ENCODE assay signal across 17 cellular contexts in the genomic region with DNA sequence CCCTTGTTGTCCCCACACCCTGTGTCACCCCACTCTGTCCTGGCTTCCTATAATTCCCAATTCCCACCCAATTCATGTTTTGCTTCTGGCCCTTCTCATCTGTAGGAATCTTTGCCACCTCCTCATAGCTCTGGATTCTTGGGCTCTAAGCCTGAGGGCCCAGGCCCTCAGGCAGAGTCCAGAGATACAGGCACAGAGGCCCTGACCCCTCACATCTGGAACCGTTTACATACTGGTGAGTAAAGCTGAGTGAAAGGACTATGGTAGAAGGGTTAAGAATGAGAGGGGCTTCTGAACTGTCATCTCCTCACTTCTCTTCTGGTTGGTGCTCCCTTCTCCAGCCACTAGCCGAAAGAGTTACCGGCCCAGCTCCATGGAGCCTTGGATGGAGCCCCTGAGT. TPM values are rescaled to one million over a fixed set of nuclear protein-coding genes. Genes with fewer than 3 reads are reported as not detected.
DNase-seq lines count a peak whose midpoint lies in the region; ATAC-seq and TF ChIP-seq lines count a peak whose summit lies in the region.
"Had no signal": no experiment of that assay in that cellular context is flagged by ENCODE, and none has a peak within 500 bp of the region (broad histone marks: within the 10 kb centered on the region; RNA-seq: fewer than 3 reads in every experiment).

No MANE protein-coding gene starts in this region.

- no peak overlapping the region for H2BK120ac ChIP-seq in mesenchymal stem cell (ENCODE audit: low read depth, low read length)

- H2BK12ac ChIP-seq in mesenchymal stem cell (ENCODE audit: low read length in 2 of 2), result no peak overlapping the region

- H3K14ac ChIP-seq in mesenchymal stem cell (ENCODE audit: low read length in 2 of 2), result no peak overlapping the region

- H3K79me1 ChIP-seq in mesenchymal stem cell (replicated peaks; ENCODE audit: low read length, poor library complexity, severe bottlenecking), result peaks cover 18% of the 10 kb centered on the region

- no peaks in the 10 kb centered on the region for H3K9me3 ChIP-seq in BLaER1 treated with 17β-estradiol and CSF1 and Interleukin-3, amounts not matched to agents 10 nM and 100 nM (replicated peaks in 1 of 11)
- H3K9me3 ChIP-seq in mesenchymal stem cell (ENCODE audit: control insufficient read depth, low read length), result no peaks in the 10 kb centered on the region
- H3K9me3 ChIP-seq: right atrium auricular region had no signal

- H2BK5ac ChIP-seq in mesenchymal stem cell (ENCODE audit: low read depth, low read length, poor library complexity, severe bottlenecking), result no peak overlapping the region

- H3K27ac ChIP-seq in BLaER1 treated with 17β-estradiol and CSF1 and Interleukin-3, amounts not matched to agents 10 nM and 100 nM, result no peak overlapping the region
- no peak overlapping the region for H3K27ac ChIP-seq in mesenchymal stem cell (ENCODE audit: low read length, poor library complexity, severe bottlenecking)
- no peak overlapping the region for H3K27ac ChIP-seq in foreskin keratinocyte
- H3K27ac ChIP-seq: right atrium auricular region had no signal

- H3K9me3 Mint-ChIP-seq in activated naive CD8-positive, alpha-beta T cell treated with anti-CD3 and anti-CD28 coated beads for 36 hours, result no peaks in the 10 kb centered on the region

- peaks cover 59 to 98% (median 95%) of the 10 kb centered on the region in 11 experiments; a peak in 21 of 22 replicates for H4K20me1 ChIP-seq in BLaER1 treated with 17β-estradiol and CSF1 and Interleukin-3, amounts not matched to agents 10 nM and 100 nM

- H3K27me3 Mint-ChIP-seq in activated naive CD8-positive, alpha-beta T cell treated with anti-CD3 and anti-CD28 coated beads for 36 hours, result no peaks in the 10 kb centered on the region
- H3K27me3 Mint-ChIP-seq: B cell had no signal

- no peak for TF ChIP-seq CTCF in foreskin keratinocyte (conservative IDR thresholded peaks at IDR 0.05)

- H3K4me2 ChIP-seq in BLaER1 treated with 17β-estradiol and CSF1 and Interleukin-3, amounts not matched to agents 10 nM and 100 nM, result no peak overlapping the region
- H3K4me2 ChIP-seq in mesenchymal stem cell (ENCODE audit: low read length, poor library complexity, severe bottlenecking), result no peak overlapping the region

- H3K4me1 Mint-ChIP-seq in activated naive CD8-positive, alpha-beta T cell treated with anti-CD3 and anti-CD28 coated beads for 36 hours, result peaks cover 6% of the 10 kb centered on the region
- H3K4me1 Mint-ChIP-seq: B cell had no signal

- no peaks in the 10 kb centered on the region for H3K27me3 ChIP-seq in BLaER1 treated with 17β-estradiol and CSF1 and Interleukin-3, amounts not matched to agents 10 nM and 100 nM
- H3K27me3 ChIP-seq in mesenchymal stem cell (ENCODE audit: control insufficient read depth in 1 of 2, insufficient read depth in 1 of 2, low read length in 2 of 2) (no peaks in the 10 kb centered on the region), foreskin keratinocyte (no peaks in the 10 kb centered on the region)
- H3K27me3 ChIP-seq: right atrium auricular region had no signal

- no peak overlapping the region for H3K23ac ChIP-seq in mesenchymal stem cell (ENCODE audit: low read length in 2 of 2)

- peak overlapping the region; percentile 2 for H3K27ac Mint-ChIP-seq in activated naive CD8-positive, alpha-beta T cell treated with anti-CD3 and anti-CD28 coated beads for 36 hours
- H3K27ac Mint-ChIP-seq: B cell had no signal

- H3K9ac ChIP-seq in BLaER1 treated with 17β-estradiol and CSF1 and Interleukin-3, amounts not matched to agents 10 nM and 100 nM, result peak overlapping the region in 7 of 11 experiments; percentile 8 to 41 (median 20); a peak in 4 of 22 replicates
- peak overlapping the region; percentile 60 for H3K9ac ChIP-seq in mesenchymal stem cell (ENCODE audit: low read length)

- H3K36me3 ChIP-seq in BLaER1 treated with 17β-estradiol and CSF1 and Interleukin-3, amounts not matched to agents 10 nM and 100 nM, result peaks cover 98 to 99% (median 98%) of the 10 kb centered on the region in 11 experiments
- peaks cover 90 to 97% of the 10 kb centered on the region in 2 experiments for H3K36me3 ChIP-seq in mesenchymal stem cell (ENCODE audit: control insufficient read depth in 1 of 2, insufficient read depth in 2 of 2, low read depth in 1 of 2, low read length in 2 of 2)

- H3K4me3 ChIP-seq in BLaER1 treated with 17β-estradiol and CSF1 and Interleukin-3, amounts not matched to agents 10 nM and 100 nM, result no peak overlapping the region
- H3K4me3 ChIP-seq in mesenchymal stem cell (ENCODE audit: insufficient read depth in 1 of 2, low read depth in 1 of 2, low read length in 2 of 2), result no peak overlapping the region
- H3K4me3 ChIP-seq: right atrium auricular region had no signal

- H3K4ac ChIP-seq in mesenchymal stem cell (ENCODE audit: low read depth in 1 of 2, low read length in 2 of 2), result no peak overlapping the region

- 83% methylated on average over 3 of the region's 3 CpGs for WGBS in mesenchymal stem cell

- no peak overlapping the region for H4K8ac ChIP-seq in mesenchymal stem cell (ENCODE audit: low read length)

- no peak overlapping the region for H4K91ac ChIP-seq in mesenchymal stem cell (ENCODE audit: low read length)

- no peak overlapping the region for H3K4me3 Mint-ChIP-seq in activated naive CD8-positive, alpha-beta T cell treated with anti-CD3 and anti-CD28 coated beads for 36 hours
- H3K4me3 Mint-ChIP-seq: B cell had no signal

- no peak overlapping the region for H2AK5ac ChIP-seq in mesenchymal stem cell (ENCODE audit: low read length, severe bottlenecking)

- DNase-seq in ELR (ENCODE audit: low read depth) (peak; percentile 55), mesenchymal stem cell (no peak), ureter (ENCODE audit: low spot score) (no peak), foreskin keratinocyte (no peak)
- DNase-seq in activated naive CD8-positive, alpha-beta T cell treated with anti-CD3 and anti-CD28 coated beads for 36 hours, result no peak
- DNase-seq: activated CD4-positive, alpha-beta T cell treated with anti-CD3 and anti-CD28 coated beads, Interleukin-2, amount 50 U/mL, for 4 hours; aorta; mammary epithelial cell; NCI-H187 treated with DMSO at 0.1 percent for 48 hours; NCI-H446 treated with DMSO at 0.1 percent for 48 hours; SHP77 treated with DMSO at 0.1 percent for 48 hours; T1000 had no signal

- no peak overlapping the region for H3K18ac ChIP-seq in mesenchymal stem cell (ENCODE audit: low read depth in 1 of 2, low read length in 2 of 2)

- H2AFZ ChIP-seq in mesenchymal stem cell (ENCODE audit: low read depth, low read length), result no peak overlapping the region

- no peak overlapping the region for H2BK15ac ChIP-seq in mesenchymal stem cell (ENCODE audit: low read depth, poor library complexity, severe bottlenecking)

- H3K36me3 Mint-ChIP-seq in activated naive CD8-positive, alpha-beta T cell treated with anti-CD3 and anti-CD28 coated beads for 36 hours, result peaks cover 30% of the 10 kb centered on the region

- ATAC-seq in GM21619 (IDR thresholded peaks at IDR 0.05; ENCODE audit: unreplicated experiment) (no peak), foreskin keratinocyte (no peak)

- peaks cover 1 to 10% (median 3%) of the 10 kb centered on the region in 10 experiments; a peak in 12 of 20 replicates for H3K4me1 ChIP-seq in BLaER1 treated with 17β-estradiol and CSF1 and Interleukin-3, amounts not matched to agents 10 nM and 100 nM
- peaks cover 1% of the 10 kb centered on the region for H3K4me1 ChIP-seq in mesenchymal stem cell (ENCODE audit: control insufficient read depth, insufficient read depth, low read depth, low read length)
- H3K4me1 ChIP-seq in foreskin keratinocyte, result no peaks in the 10 kb centered on the region
- H3K4me1 ChIP-seq: right atrium auricular region had no signal

RNA-seq across cellular contexts. Expression of gene PRRC2A, which starts 13.6 kb away (rescaled TPM):
- 100 to 1,000 TPM; 244 to 252 TPM for total RNA-seq in activated naive CD8-positive, alpha-beta T cell treated with anti-CD3 and anti-CD28 coated beads for 36 hours
- polyA plus RNA-seq in mesenchymal stem cell (2013, experiment 1 of 2), result 85.3 TPM
- polyA plus RNA-seq in mesenchymal stem cell (2013, experiment 2 of 2), result 79.7 TPM
- 186 TPM for total RNA-seq in ureter
- total RNA-seq in foreskin keratinocyte, result 116 and 126 TPM in 2 replicates
- polyA plus RNA-seq in foreskin keratinocyte, result 143 and 149 TPM in 2 replicates

RNA-seq across cellular contexts. Expression of gene BAG6, which starts 18.3 kb away (rescaled TPM):
- 100 to 1,000 TPM; 244 to 246 TPM for total RNA-seq in activated naive CD8-positive, alpha-beta T cell treated with anti-CD3 and anti-CD28 coated beads for 36 hours
- polyA plus RNA-seq in mesenchymal stem cell (2013, experiment 1 of 2), result 152 TPM
- 150 TPM for polyA plus RNA-seq in mesenchymal stem cell (2013, experiment 2 of 2)
- total RNA-seq in ureter (234 TPM), foreskin keratinocyte (179 and 180 TPM in 2 replicates)
- polyA plus RNA-seq in foreskin keratinocyte, result 181 and 185 TPM in 2 replicates

RNA-seq across cellular contexts. Expression of gene AIF1, which starts 19.1 kb away (rescaled TPM):
- 100 to 1,000 TPM; 150 to 157 TPM for total RNA-seq in activated naive CD8-positive, alpha-beta T cell treated with anti-CD3 and anti-CD28 coated beads for 36 hours
- polyA plus RNA-seq in mesenchymal stem cell (2013, experiment 1 of 2), result not detected
- polyA plus RNA-seq in mesenchymal stem cell (2013, experiment 2 of 2), result not detected
- total RNA-seq in ureter (6.7 TPM), foreskin keratinocyte (not detected in 2 replicates)
- polyA plus RNA-seq in foreskin keratinocyte, result not detected in 2 replicates
- total RNA-seq: mammary epithelial cell had no signal
- polyA plus RNA-seq: mammary epithelial cell, neural cell had no signal

RNA-seq across cellular contexts. Expression of gene APOM, which starts 21.6 kb away (rescaled TPM):
- 1 to 10 TPM; 5.1 to 5.7 TPM for total RNA-seq in activated naive CD8-positive, alpha-beta T cell treated with anti-CD3 and anti-CD28 coated beads for 36 hours
- polyA plus RNA-seq in mesenchymal stem cell (2013, experiment 1 of 2), result 2.3 TPM
- 2.2 TPM for polyA plus RNA-seq in mesenchymal stem cell (2013, experiment 2 of 2)
- total RNA-seq in ureter (2.4 TPM), foreskin keratinocyte (0.88 and 1.3 TPM in 2 replicates)
- polyA plus RNA-seq in foreskin keratinocyte, result 2.7 and 3.0 TPM in 2 replicates

RNA-seq across cellular contexts. Expression of gene C6orf47, which starts 26.4 kb away (rescaled TPM):
- 10 to 100 TPM; 10.8 to 11.1 TPM for total RNA-seq in activated naive CD8-positive, alpha-beta T cell treated with anti-CD3 and anti-CD28 coated beads for 36 hours
- polyA plus RNA-seq in mesenchymal stem cell (2013, experiment 1 of 2), result 11.3 TPM
- 11.4 TPM for polyA plus RNA-seq in mesenchymal stem cell (2013, experiment 2 of 2)
- total RNA-seq in ureter (21.5 TPM), foreskin keratinocyte (18.7 and 19.7 TPM in 2 replicates)
- polyA plus RNA-seq in foreskin keratinocyte, result 16.7 and 16.8 TPM in 2 replicates

Comparison
In these comparisons a context has a peak if more than half of its experiments do, and no peak if none do; other contexts are left out.
1. RNA of gene AIF1, which starts 19.1 kb away (total RNA-seq): 150 to 157 TPM in activated naive CD8-positive, alpha-beta T cell treated with anti-CD3 and anti-CD28 coated beads for 36 hours; 6.7 TPM in ureter (single experiment) and not detected in foreskin keratinocyte; every median in the first group is over 10 times any median in the second.